9 cellular contexts compared by ENCODE assay signal in genomic region chr17:47802341-47803022, GRCh38. TPM values are rescaled to one million over a fixed set of nuclear protein-coding genes. Genes with fewer than 3 reads are reported as not detected.
DNase-seq lines count a peak whose midpoint lies in the region; ATAC-seq and TF ChIP-seq lines count a peak whose summit lies in the region.
"Had no signal": no experiment of that assay in that cellular context is flagged by ENCODE, and none has a peak within 500 bp of the region (broad histone marks: within the 10 kb centered on the region; RNA-seq: fewer than 3 reads in every experiment).

No MANE protein-coding gene starts in this region.

- H3F3A ChIP-seq in PC-9 (ENCODE audit: insufficient read depth, low read depth): peaks cover 11% of the 10 kb centered on the region; the same call in 1 of the 2 replicates

- no peak overlapping the region for H2AFZ ChIP-seq in PC-9

- TF ChIP-seq RAD21 in Ishikawa (IDR thresholded peaks at IDR 0.05; ENCODE audit: low read depth): peak; percentile 86

- H4K20me1 ChIP-seq in PC-9 (ENCODE audit: insufficient read depth): no peaks in the 10 kb centered on the region

- TF ChIP-seq CTCF in PC-9 (conservative IDR thresholded peaks at IDR 0.05): peak; percentile 84
- TF ChIP-seq CTCF in glutamatergic neuron (IDR thresholded peaks at IDR 0.05; ENCODE audit: partially characterized antibody, unreplicated experiment): peak; percentile 56
- peak; percentile 72 for TF ChIP-seq CTCF in retinal pigment epithelial cell (conservative IDR thresholded peaks at IDR 0.05; ENCODE audit: low read depth, low read length)

- H3K9me2 ChIP-seq in PC-9 (ENCODE audit: insufficient read depth): no peaks in the 10 kb centered on the region

- H3K4me2 ChIP-seq in PC-9: no peak overlapping the region

- intact Hi-C loops in PC-9 (cut with micrococcal nuclease; ENCODE audit: unreplicated experiment): loop anchor here (5.0 kb wide), 1 partner anchor 860 kb away; no protein-coding TSS in a partner anchor
- intact Hi-C loops in activated T-helper 1 cell treated with anti-CD3 and anti-CD28 coated beads, Interleukin-12 subunit alpha, Interleukin-12 subunit beta, Interleukin-2, Interleukin-4 antibody, amounts not matched to agents 30 ng/mL and 10 ng/mL and 1 ng/mL, durations not matched to agents 14 hours and 24 hours and 36 hours (cut with micrococcal nuclease): loop anchor here (1.0 kb wide), 3 partner anchors 26 to 138 kb away; no protein-coding TSS in a partner anchor

- DNase-seq in DMS153 (lab: John Stamatoyannopoulos, UW) (peak; percentile 25), PC-9 (peak; percentile 48 to 62), glutamatergic neuron (peak; percentile 70), retinal pigment epithelial cell (ENCODE audit: low read depth) (no peak)
- peak; percentile 33 for DNase-seq in activated T-helper 1 cell treated with anti-CD3 and anti-CD28 coated beads, Interleukin-12 subunit alpha, Interleukin-12 subunit beta, Interleukin-2, Interleukin-4 antibody, amounts not matched to agents 30 ng/mL and 10 ng/mL and 1 ng/mL, durations not matched to agents 14 hours and 24 hours and 36 hours (ENCODE audit: low spot score)

- BruUV-seq in PC-9 (replicated peaks; lab: Mats Ljungman, UMichigan): no TSS peak

- TF ChIP-seq EP300 in Ishikawa (IDR thresholded peaks at IDR 0.05; ENCODE audit: borderline replicate concordance): no peak

- peaks cover 8% of the 10 kb centered on the region for H3K36me3 Mint-ChIP-seq in activated T-helper 1 cell treated with anti-CD3 and anti-CD28 coated beads, Interleukin-12 subunit alpha, Interleukin-12 subunit beta, Interleukin-2, Interleukin-4 antibody, amounts not matched to agents 30 ng/mL and 10 ng/mL and 1 ng/mL, durations not matched to agents 14 hours and 24 hours and 36 hours (ENCODE audit: low read depth)
- H3K36me3 Mint-ChIP-seq in glutamatergic neuron (ENCODE audit: unreplicated experiment): no peaks in the 10 kb centered on the region

- no peak overlapping the region for H3K27ac Mint-ChIP-seq in activated T-helper 1 cell treated with anti-CD3 and anti-CD28 coated beads, Interleukin-12 subunit alpha, Interleukin-12 subunit beta, Interleukin-2, Interleukin-4 antibody, amounts not matched to agents 30 ng/mL and 10 ng/mL and 1 ng/mL, durations not matched to agents 14 hours and 24 hours and 36 hours
- H3K27ac Mint-ChIP-seq in glutamatergic neuron (ENCODE audit: unreplicated experiment): no peak overlapping the region
- H3K27ac Mint-ChIP-seq: stimulated activated naive CD8-positive, alpha-beta T cell treated with anti-CD3 and anti-CD28 coated beads, Interleukin-15, Interleukin-2, amounts not matched to agents 100 ng/mL and 50 ng/mL, for 24 hours had no signal

- H3K9me3 Mint-ChIP-seq in activated T-helper 1 cell treated with anti-CD3 and anti-CD28 coated beads, Interleukin-12 subunit alpha, Interleukin-12 subunit beta, Interleukin-2, Interleukin-4 antibody, amounts not matched to agents 30 ng/mL and 10 ng/mL and 1 ng/mL, durations not matched to agents 14 hours and 24 hours and 36 hours: no peaks in the 10 kb centered on the region
- peaks cover 2% of the 10 kb centered on the region for H3K9me3 Mint-ChIP-seq in glutamatergic neuron (ENCODE audit: unreplicated experiment)
- H3K9me3 Mint-ChIP-seq: stimulated activated naive CD8-positive, alpha-beta T cell treated with anti-CD3 and anti-CD28 coated beads, Interleukin-15, Interleukin-2, amounts not matched to agents 100 ng/mL and 50 ng/mL, for 24 hours had no signal

- H3K4me1 ChIP-seq in PC-9 (replicated peaks; ENCODE audit: insufficient read depth): no peaks in the 10 kb centered on the region

- H3K27me3 Mint-ChIP-seq in activated T-helper 1 cell treated with anti-CD3 and anti-CD28 coated beads, Interleukin-12 subunit alpha, Interleukin-12 subunit beta, Interleukin-2, Interleukin-4 antibody, amounts not matched to agents 30 ng/mL and 10 ng/mL and 1 ng/mL, durations not matched to agents 14 hours and 24 hours and 36 hours (ENCODE audit: insufficient read depth): peaks cover 7% of the 10 kb centered on the region
- peaks cover 5% of the 10 kb centered on the region for H3K27me3 Mint-ChIP-seq in glutamatergic neuron (ENCODE audit: unreplicated experiment)

- H3K36me3 ChIP-seq in PC-9 (ENCODE audit: low read depth): peaks cover 5% of the 10 kb centered on the region; the same call in 1 of the 2 replicates

- CTCF ChIA-PET in PC-9 (lab: Charles Lee): interaction anchor here (0.6 to 0.7 kb wide), 2 partner anchors 168 to 926 kb away, joined by 3 to 4 read pairs; partner anchors contain the start of gene CDK5RAP3

- POLR2A ChIA-PET in PC-9 (lab: Charles Lee; ENCODE audit: unreplicated experiment): interaction anchor here (0.7 kb wide), 1 partner anchor 17 kb away, joined by 3 read pairs; no protein-coding TSS in a partner anchor

- H3K4me3 Mint-ChIP-seq in activated T-helper 1 cell treated with anti-CD3 and anti-CD28 coated beads, Interleukin-12 subunit alpha, Interleukin-12 subunit beta, Interleukin-2, Interleukin-4 antibody, amounts not matched to agents 30 ng/mL and 10 ng/mL and 1 ng/mL, durations not matched to agents 14 hours and 24 hours and 36 hours: no peak overlapping the region
- H3K4me3 Mint-ChIP-seq in glutamatergic neuron (ENCODE audit: unreplicated experiment): no peak overlapping the region
- H3K4me3 Mint-ChIP-seq: stimulated activated naive CD8-positive, alpha-beta T cell treated with anti-CD3 and anti-CD28 coated beads, Interleukin-15, Interleukin-2, amounts not matched to agents 100 ng/mL and 50 ng/mL, for 24 hours had no signal

- 0 out of 2 replicates have a peak, but pooled peaks cover 2% of the 10 kb centered on the region for H3K27me3 ChIP-seq in PC-9 (ENCODE audit: insufficient read depth, low read depth)

- H3K79me2 ChIP-seq in PC-9 (ENCODE audit: low read depth): no peaks in the 10 kb centered on the region

- H3K9me3 ChIP-seq in PC-9 (ENCODE audit: insufficient read depth, low read depth): no peaks in the 10 kb centered on the region

- no peak overlapping the region for H3K27ac ChIP-seq in PC-9

- ATAC-seq in GM18909 (IDR thresholded peaks at IDR 0.05; ENCODE audit: poor library complexity, unreplicated experiment) (no peak), GM19328 (IDR thresholded peaks at IDR 0.05; ENCODE audit: unreplicated experiment) (no peak)

- no peak overlapping the region for H3K4me3 ChIP-seq in PC-9
- H3K4me3 ChIP-seq in retinal pigment epithelial cell (ENCODE audit: low read length): no peak overlapping the region

- peaks cover 6% of the 10 kb centered on the region for H3K4me1 Mint-ChIP-seq in activated T-helper 1 cell treated with anti-CD3 and anti-CD28 coated beads, Interleukin-12 subunit alpha, Interleukin-12 subunit beta, Interleukin-2, Interleukin-4 antibody, amounts not matched to agents 30 ng/mL and 10 ng/mL and 1 ng/mL, durations not matched to agents 14 hours and 24 hours and 36 hours (ENCODE audit: low read depth)
- no peaks in the 10 kb centered on the region for H3K4me1 Mint-ChIP-seq in glutamatergic neuron (ENCODE audit: low read depth, unreplicated experiment)

TF ChIP-seq in Ishikawa, 13 proteins besides CTCF, POLR2A, EP300 and RAD21 (continues in another document):
- TF ChIP-seq YY1 (IDR thresholded peaks at IDR 0.05; ENCODE audit: low read depth): no peak

RNA-seq across cellular contexts. Expression of gene OSBPL7, which starts 19.1 kb away (rescaled TPM):
- total RNA-seq in PC-9 (2021): 32.2 and 35.9 TPM in 2 replicates
- total RNA-seq in activated T-helper 1 cell treated with anti-CD3 and anti-CD28 coated beads, Interleukin-12 subunit alpha, Interleukin-12 subunit beta, Interleukin-2, Interleukin-4 antibody, amounts not matched to agents 30 ng/mL and 10 ng/mL and 1 ng/mL, durations not matched to agents 14 hours and 24 hours and 36 hours: 18.6 and 21.6 TPM in 2 replicates
- total RNA-seq in glutamatergic neuron (ENCODE audit: unreplicated experiment): 30.0 TPM

RNA-seq across cellular contexts. Expression of gene MRPL10, which starts 28.9 kb away (rescaled TPM):
- 50.1 and 63.8 TPM in 2 replicates for total RNA-seq in PC-9 (2021)
- total RNA-seq in activated T-helper 1 cell treated with anti-CD3 and anti-CD28 coated beads, Interleukin-12 subunit alpha, Interleukin-12 subunit beta, Interleukin-2, Interleukin-4 antibody, amounts not matched to agents 30 ng/mL and 10 ng/mL and 1 ng/mL, durations not matched to agents 14 hours and 24 hours and 36 hours: 53.6 and 56.9 TPM in 2 replicates
- 38.7 TPM for total RNA-seq in glutamatergic neuron (ENCODE audit: unreplicated experiment)

RNA-seq across cellular contexts. Expression of gene LRRC46, which starts 29.0 kb away (rescaled TPM):
- total RNA-seq in PC-9 (2021): 1.5 and 1.9 TPM in 2 replicates
- 0.39 and 0.70 TPM in 2 replicates for total RNA-seq in activated T-helper 1 cell treated with anti-CD3 and anti-CD28 coated beads, Interleukin-12 subunit alpha, Interleukin-12 subunit beta, Interleukin-2, Interleukin-4 antibody, amounts not matched to agents 30 ng/mL and 10 ng/mL and 1 ng/mL, durations not matched to agents 14 hours and 24 hours and 36 hours
- 1.3 TPM for total RNA-seq in glutamatergic neuron (ENCODE audit: unreplicated experiment)

RNA-seq across cellular contexts. Expression of gene SCRN2, which starts 38.6 kb away (rescaled TPM):
- total RNA-seq in PC-9 (2021) (31.7 and 43.9 TPM in 2 replicates), glutamatergic neuron (ENCODE audit: unreplicated experiment) (39.1 TPM)
- 24.5 and 26.3 TPM in 2 replicates for total RNA-seq in activated T-helper 1 cell treated with anti-CD3 and anti-CD28 coated beads, Interleukin-12 subunit alpha, Interleukin-12 subunit beta, Interleukin-2, Interleukin-4 antibody, amounts not matched to agents 30 ng/mL and 10 ng/mL and 1 ng/mL, durations not matched to agents 14 hours and 24 hours and 36 hours

RNA-seq across cellular contexts. Expression of gene SP6, which starts 48.5 kb away (rescaled TPM):
- 13.3 and 14.9 TPM in 2 replicates for total RNA-seq in PC-9 (2021)
- 0.05 and 0.12 TPM in 2 replicates for total RNA-seq in activated T-helper 1 cell treated with anti-CD3 and anti-CD28 coated beads, Interleukin-12 subunit alpha, Interleukin-12 subunit beta, Interleukin-2, Interleukin-4 antibody, amounts not matched to agents 30 ng/mL and 10 ng/mL and 1 ng/mL, durations not matched to agents 14 hours and 24 hours and 36 hours
- 1.7 TPM for total RNA-seq in glutamatergic neuron (ENCODE audit: unreplicated experiment)
